1 cellular context compared by ENCODE assay signal in the genomic region with DNA sequence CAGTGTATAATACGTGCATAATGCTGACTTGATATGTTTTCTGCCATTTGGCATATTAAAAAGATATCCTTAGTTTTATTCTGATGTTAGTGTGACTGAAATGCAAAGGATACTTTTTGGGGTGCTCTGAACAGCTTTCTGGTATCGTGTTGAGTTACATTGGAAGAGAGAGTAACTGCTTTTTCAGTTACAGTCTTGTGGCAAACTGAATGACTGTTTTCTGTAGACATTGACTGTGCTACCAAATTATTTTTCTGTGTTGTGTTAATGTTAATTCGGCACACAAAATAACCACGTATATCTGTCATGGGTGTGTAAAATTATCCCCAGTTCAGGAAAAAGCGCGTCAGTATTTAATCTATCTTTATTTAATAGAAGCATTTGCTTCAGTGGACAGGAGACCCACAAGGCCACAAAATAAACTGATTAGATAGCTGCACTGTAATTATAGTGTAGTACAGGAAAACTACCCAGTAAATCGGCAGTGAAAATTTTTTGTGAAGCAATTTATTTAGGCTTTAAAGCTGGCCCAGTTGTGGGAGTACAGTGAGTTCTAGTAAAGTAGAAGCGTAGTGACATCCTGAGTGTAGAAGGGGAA.
TF ChIP-seq lines count a peak whose summit lies in the region.

No MANE protein-coding gene starts in this region.

TF ChIP-seq in GM12878, 131 proteins besides CTCF, POLR2A, EP300 and RAD21:
- no peak for TF ChIP-seq RFX5 (IDR thresholded peaks at IDR 0.05; ENCODE audit: low read depth, low read length)
- no peak for TF ChIP-seq SRF (IDR thresholded peaks at IDR 0.05; ENCODE audit: low read depth in 2 of 2, low read length in 2 of 2)
- TF ChIP-seq MTA3 (IDR thresholded peaks at IDR 0.05; ENCODE audit: borderline replicate concordance, low read length) = no peak
- TF ChIP-seq RAD51 (IDR thresholded peaks at IDR 0.05) = no peak
- TF ChIP-seq, protein P1, sequence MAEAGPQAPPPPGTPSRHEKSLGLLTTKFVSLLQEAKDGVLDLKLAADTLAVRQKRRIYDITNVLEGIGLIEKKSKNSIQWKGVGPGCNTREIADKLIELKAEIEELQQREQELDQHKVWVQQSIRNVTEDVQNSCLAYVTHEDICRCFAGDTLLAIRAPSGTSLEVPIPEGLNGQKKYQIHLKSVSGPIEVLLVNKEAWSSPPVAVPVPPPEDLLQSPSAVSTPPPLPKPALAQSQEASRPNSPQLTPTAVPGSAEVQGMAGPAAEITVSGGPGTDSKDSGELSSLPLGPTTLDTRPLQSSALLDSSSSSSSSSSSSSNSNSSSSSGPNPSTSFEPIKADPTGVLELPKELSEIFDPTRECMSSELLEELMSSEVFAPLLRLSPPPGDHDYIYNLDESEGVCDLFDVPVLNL (IDR thresholded peaks at IDR 0.05; ENCODE audit: low read depth, low read length) = no peak
- TF ChIP-seq TCF12 (IDR thresholded peaks at IDR 0.05; ENCODE audit: low read depth, low read length) = no peak
- no peak for TF ChIP-seq RCOR1 (conservative IDR thresholded peaks at IDR 0.05; ENCODE audit: low read depth, low read length)
- TF ChIP-seq ZZZ3 (IDR thresholded peaks at IDR 0.05; ENCODE audit: control insufficient read depth, insufficient read length, low read depth) = no peak
- TF ChIP-seq ZNF207 (IDR thresholded peaks at IDR 0.05; ENCODE audit: borderline replicate concordance) = no peak
- TF ChIP-seq POLR2AphosphoS2 (IDR thresholded peaks at IDR 0.05; ENCODE audit: low read depth, low read length) = no peak
- no peak for TF ChIP-seq TCF7 (IDR thresholded peaks at IDR 0.05; ENCODE audit: borderline replicate concordance)
TF ChIP-seq in GM12878: peak in this region for 0.
